8 cellular contexts compared by ENCODE assay signal in the genomic region with DNA sequence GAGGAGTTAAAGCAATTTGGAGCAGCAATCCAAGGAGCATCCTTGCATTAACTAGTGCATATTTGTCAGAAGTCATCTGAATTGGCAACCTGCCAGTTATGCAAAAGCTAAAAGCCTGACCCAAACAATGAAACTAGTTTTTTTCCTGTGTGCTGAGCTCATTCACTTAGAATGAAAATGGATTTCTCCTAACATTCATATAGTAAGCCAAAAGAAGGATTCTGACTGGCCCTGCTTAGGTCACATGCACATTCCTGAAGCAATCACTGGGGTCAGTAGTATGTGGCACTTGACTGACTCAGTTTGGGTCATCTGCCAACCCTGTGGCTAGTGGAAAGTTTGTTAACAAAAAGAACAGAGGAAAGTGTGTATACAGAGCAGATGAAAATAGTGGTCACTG. TPM values are rescaled to one million over a fixed set of nuclear protein-coding genes. Genes with fewer than 3 reads are reported as not detected.
A peak's percentile ranks its signal among the peaks of the same experiment; 100 is the strongest.
DNase-seq lines count a peak whose midpoint lies in the region; ATAC-seq, FAIRE-seq and TF ChIP-seq lines count a peak whose summit lies in the region.

No MANE protein-coding gene starts in this region.

- no peaks in the 10 kb centered on the region for H3K9me3 Mint-ChIP-seq in CD4-positive, alpha-beta T cell

- H3K27ac ChIP-seq in CD4-positive, alpha-beta T cell (ENCODE audit: low read depth, low read length), result no peak overlapping the region

- no peaks in the 10 kb centered on the region for H3K36me3 Mint-ChIP-seq in CD4-positive, alpha-beta T cell (ENCODE audit: low read depth)

- ATAC-seq in HG03354 (IDR thresholded peaks at IDR 0.05; ENCODE audit: poor library complexity, severe bottlenecking, unreplicated experiment) (peak; percentile 38), HG03521 (IDR thresholded peaks at IDR 0.05; ENCODE audit: unreplicated experiment) (no peak)
- ATAC-seq in CD4-positive, alpha-beta T cell (ENCODE audit: poor library complexity), result no peak

- intact Hi-C loops in CD4-positive, alpha-beta T cell (cut with DNase I, micrococcal nuclease), result no loop called here

- POLR2A ChIA-PET in CD4-positive, alpha-beta T cell (lab: Charles Lee), result no interaction called here

- H3K27me3 ChIP-seq in kidney epithelial cell (ENCODE audit: control insufficient read depth, insufficient read depth, low read length), result peaks cover 3% of the 10 kb centered on the region
- H3K27me3 ChIP-seq in CD4-positive, alpha-beta T cell (ENCODE audit: control insufficient read depth, insufficient read depth, low read length), result no peaks in the 10 kb centered on the region

- CTCF ChIA-PET in CD4-positive, alpha-beta T cell (lab: Charles Lee), result no interaction called here

- no peak for TF ChIP-seq CTCF in AG10803 (conservative IDR thresholded peaks at IDR 0.05; ENCODE audit: low read length)
- TF ChIP-seq CTCF in astrocyte of the cerebellum (IDR thresholded peaks at IDR 0.05; ENCODE audit: low read depth, low read length, missing control alignments), result no peak
- TF ChIP-seq CTCF in kidney epithelial cell (IDR thresholded peaks at IDR 0.05; ENCODE audit: insufficient read depth, low read length, poor library complexity, severe bottlenecking), result no peak
- no peak for TF ChIP-seq CTCF in CD4-positive, alpha-beta T cell (IDR thresholded peaks at IDR 0.05)
- TF ChIP-seq CTCF in D721Med (IDR thresholded peaks at IDR 0.05; ENCODE audit: insufficient read depth, missing control alignments), result no peak

- no peaks in the 10 kb centered on the region for H3K9me3 ChIP-seq in CD4-positive, alpha-beta T cell (ENCODE audit: control insufficient read depth, low read length)

- in situ Hi-C loops in astrocyte of the cerebellum (cut with HindIII; ENCODE audit: low sequenced_read_pairs), result no loop called here

- H3K27ac Mint-ChIP-seq in CD4-positive, alpha-beta T cell, result no peak overlapping the region

- H3K4me3 ChIP-seq in AG10803 (ENCODE audit: low read length), result no peak overlapping the region
- no peak overlapping the region for H3K4me3 ChIP-seq in astrocyte of the cerebellum (ENCODE audit: low read depth, low read length)
- H3K4me3 ChIP-seq in kidney epithelial cell (ENCODE audit: low read depth, low read length), result no peak overlapping the region

- H3K4me3 Mint-ChIP-seq in CD4-positive, alpha-beta T cell, result no peak overlapping the region

- no peaks in the 10 kb centered on the region for H3K27me3 Mint-ChIP-seq in CD4-positive, alpha-beta T cell

- DNase-seq in AG10803 (ENCODE audit: low read depth), result peak; percentile 92
- peak; percentile 98 for DNase-seq in astrocyte of the cerebellum (ENCODE audit: low read depth)
- peak; percentile 75 for DNase-seq in kidney epithelial cell (ENCODE audit: low read depth)
- no peak for DNase-seq in CD4-positive, alpha-beta T cell
- DNase-seq in D721Med (ENCODE audit: insufficient read length, low spot score), result no peak
- DNase-seq in GM19238 (ENCODE audit: insufficient read length, low spot score), result no peak

- H3K4me1 Mint-ChIP-seq in CD4-positive, alpha-beta T cell (ENCODE audit: low read depth), result no peaks in the 10 kb centered on the region

- no peaks in the 10 kb centered on the region for H3K36me3 ChIP-seq in kidney epithelial cell (ENCODE audit: control insufficient read depth, insufficient read depth, low read length)

- FAIRE-seq in D721Med (lab: Jason Lieb, UNC), result no peak

RNA-seq across cellular contexts. Expression of a gene that starts 30.5 kb away (rescaled TPM):
- total RNA-seq in kidney epithelial cell, result 13.0 and 15.1 TPM in 2 replicates
- total RNA-seq in CD4-positive, alpha-beta T cell, result 1 to 10 TPM; 6.2 to 7.9 TPM

RNA-seq across cellular contexts. Expression of a gene that starts 37.1 kb away (rescaled TPM):
- total RNA-seq in kidney epithelial cell, result 23.3 TPM in 2 replicates
- 10 to 100 TPM; 46.0 to 46.2 TPM for total RNA-seq in CD4-positive, alpha-beta T cell

Comparison
In these comparisons a context has a peak if more than half of its experiments do, and no peak if none do; other contexts are left out.
1. DNase-seq: peak in AG10803 (single experiment), astrocyte of the cerebellum (single experiment) and kidney epithelial cell (single experiment); none in CD4-positive, alpha-beta T cell (0 of 10), D721Med (single experiment) and GM19238 (single experiment).